ENCODE assay signal across 8 cellular contexts in the genomic region with DNA sequence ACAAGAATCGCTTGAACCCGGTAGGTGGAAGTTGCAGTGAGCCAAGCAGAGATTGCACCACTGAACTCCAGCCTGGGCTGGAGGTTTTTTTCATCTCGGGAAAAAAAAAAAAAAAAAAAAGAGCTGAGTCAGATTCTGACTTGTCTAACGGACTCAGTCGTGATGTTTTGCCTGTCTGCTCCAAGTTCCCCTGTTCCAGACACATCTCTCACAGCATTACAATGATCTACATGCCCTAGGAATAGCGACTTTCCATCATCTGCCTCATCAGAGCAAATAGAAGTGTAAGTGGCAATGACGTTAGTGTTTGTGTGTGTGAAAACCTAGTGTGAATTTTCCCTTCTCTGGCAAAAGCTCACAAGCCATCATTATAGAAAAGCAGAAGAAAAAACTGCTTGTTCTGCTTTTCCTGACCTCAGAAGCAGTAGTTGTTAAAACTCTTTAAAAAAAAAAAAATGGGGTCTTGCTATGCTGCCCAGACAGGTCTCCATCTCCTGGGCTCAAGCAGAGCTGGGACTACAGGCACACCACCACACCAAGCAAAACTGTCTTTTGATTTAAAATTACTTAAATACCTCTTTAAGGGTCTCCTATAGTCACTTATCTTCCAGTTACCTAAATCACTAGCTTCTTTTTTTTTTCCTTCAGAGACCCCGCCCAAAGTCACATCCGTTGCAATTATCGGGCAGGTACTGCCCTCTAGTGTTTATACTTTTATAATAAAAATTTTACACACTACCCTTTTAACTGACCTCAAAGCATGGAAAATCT. TPM values are rescaled to one million over a fixed set of nuclear protein-coding genes. Genes with fewer than 3 reads are reported as not detected.
DNase-seq lines count a peak whose midpoint lies in the region; ATAC-seq and TF ChIP-seq lines count a peak whose summit lies in the region.

No MANE protein-coding gene starts in this region.

- H3K27me3 ChIP-seq in AG04450 (ENCODE audit: control insufficient read depth, insufficient read depth, low read length) (no peaks in the 10 kb centered on the region), osteoblast (ENCODE audit: insufficient read depth, low read length) (no peaks in the 10 kb centered on the region)

- H4K20me1 ChIP-seq in osteoblast (ENCODE audit: insufficient read depth, low read length) = no peaks in the 10 kb centered on the region

- H2AFZ ChIP-seq in osteoblast (ENCODE audit: low read length) = peak overlapping the region; percentile 87

- TF ChIP-seq CTCF in AG04450 (IDR thresholded peaks at IDR 0.05; ENCODE audit: low read depth, low read length) = peak; percentile 52
- peak; percentile 26; the same call in 1 of the 3 replicates for TF ChIP-seq CTCF in GM12872 (IDR thresholded peaks at IDR 0.05; ENCODE audit: insufficient read depth, low read depth, low read length)
- peak; percentile 26; the same call in 1 of the 2 replicates for TF ChIP-seq CTCF in WI38 (IDR thresholded peaks at IDR 0.05; ENCODE audit: low read depth, low read length)
- TF ChIP-seq CTCF in osteoblast (IDR thresholded peaks at IDR 0.05; ENCODE audit: extremely low read depth, low read depth, low read length) = peak; percentile 58

- H3K9me3 ChIP-seq in AG04450 (ENCODE audit: control insufficient read depth, insufficient read depth, low read length) = 0 out of 2 replicates have a peak, but pooled peaks cover 2% of the 10 kb centered on the region
- no peaks in the 10 kb centered on the region for H3K9me3 ChIP-seq in osteoblast (ENCODE audit: low read depth, low read length)

- no peaks in the 10 kb centered on the region for H3K36me3 ChIP-seq in osteoblast (ENCODE audit: insufficient read depth, low read length)

- peak overlapping the region; percentile 91 for H3K4me2 ChIP-seq in osteoblast (ENCODE audit: insufficient read depth, low read length)

- H3K27ac ChIP-seq in AG04450 (ENCODE audit: low read depth, low read length) (peak overlapping the region; percentile 0), osteoblast (ENCODE audit: low read depth, low read length) (peak overlapping the region; percentile 87)

- no peaks in the 10 kb centered on the region for H3K79me2 ChIP-seq in osteoblast (ENCODE audit: insufficient read depth, low read length)

- no peak overlapping the region for H3K4me3 ChIP-seq in AG04450 (ENCODE audit: low read depth, low read length)
- H3K4me3 ChIP-seq in WI38 (ENCODE audit: low read depth, low read length) = no peak overlapping the region; the same call in 1 of the 2 replicates
- peak overlapping the region; percentile 60 for H3K4me3 ChIP-seq in osteoblast (ENCODE audit: insufficient read depth, low read length)

- POLR2A ChIA-PET in AG04450 (lab: Yijun Ruan, JAX) = interaction anchor here (0.6 to 1.7 kb wide), 9 partner anchors 24 to 300 kb away, joined by 3 to 15 read pairs (median 4); a partner anchor contains a TSS

- CTCF ChIA-PET in AG04450 (lab: Charles Lee) = interaction anchor here (0.6 to 3.0 kb wide), 74 partner anchors 9 to 1800 kb away, joined by 3 to 125 read pairs (median 4); a partner anchor contains a TSS

- no peak for DNase-seq in AG04450 (ENCODE audit: low read depth, low spot score)
- DNase-seq in NCI-H345 (lab: John Stamatoyannopoulos, UW) = peak; percentile 76
- DNase-seq in fibroblast of peridontal ligament (ENCODE audit: extremely low read depth) = peak; percentile 68
- DNase-seq in osteoblast (ENCODE audit: insufficient read length, low spot score, missing footprints) = no peak

- peaks cover 19% of the 10 kb centered on the region for H3K4me1 ChIP-seq in osteoblast (ENCODE audit: insufficient read depth, low read length)

- ATAC-seq in GM19452 (IDR thresholded peaks at IDR 0.05; ENCODE audit: unreplicated experiment) (no peak), HG03521 (IDR thresholded peaks at IDR 0.05; ENCODE audit: unreplicated experiment) (no peak)

RNA-seq across cellular contexts. Expression of a gene that starts 37.3 kb away (rescaled TPM):
- polyA plus RNA-seq in AG04450 (2011; rRNA removed) = 62.0 and 73.4 TPM in 2 replicates
- 59.9 and 86.9 TPM in 2 replicates for polyA minus RNA-seq in AG04450 (2011; rRNA and poly(A)+ RNA removed)
- 74.2 and 80.2 TPM in 2 replicates for total RNA-seq in osteoblast

RNA-seq across cellular contexts. Expression of a gene that starts 48.9 kb away (rescaled TPM):
- 16.8 and 22.7 TPM in 2 replicates for polyA plus RNA-seq in AG04450 (2011; rRNA removed)
- polyA minus RNA-seq in AG04450 (2011; rRNA and poly(A)+ RNA removed) = 11.8 and 15.4 TPM in 2 replicates
- total RNA-seq in osteoblast = 11.5 and 13.8 TPM in 2 replicates

Comparison
In these comparisons a context has a peak if more than half of its experiments do, and no peak if none do; other contexts are left out.
1. DNase-seq: peak in NCI-H345 (single experiment) and fibroblast of peridontal ligament (single experiment); none in AG04450 (single experiment) and osteoblast (single experiment).
2. Peak in every context shown above with its lines, with median percentiles within 50 percentile points of each other: CTCF ChIP-seq.